ENCODE assay signal across 9 cellular contexts in the genomic region with DNA sequence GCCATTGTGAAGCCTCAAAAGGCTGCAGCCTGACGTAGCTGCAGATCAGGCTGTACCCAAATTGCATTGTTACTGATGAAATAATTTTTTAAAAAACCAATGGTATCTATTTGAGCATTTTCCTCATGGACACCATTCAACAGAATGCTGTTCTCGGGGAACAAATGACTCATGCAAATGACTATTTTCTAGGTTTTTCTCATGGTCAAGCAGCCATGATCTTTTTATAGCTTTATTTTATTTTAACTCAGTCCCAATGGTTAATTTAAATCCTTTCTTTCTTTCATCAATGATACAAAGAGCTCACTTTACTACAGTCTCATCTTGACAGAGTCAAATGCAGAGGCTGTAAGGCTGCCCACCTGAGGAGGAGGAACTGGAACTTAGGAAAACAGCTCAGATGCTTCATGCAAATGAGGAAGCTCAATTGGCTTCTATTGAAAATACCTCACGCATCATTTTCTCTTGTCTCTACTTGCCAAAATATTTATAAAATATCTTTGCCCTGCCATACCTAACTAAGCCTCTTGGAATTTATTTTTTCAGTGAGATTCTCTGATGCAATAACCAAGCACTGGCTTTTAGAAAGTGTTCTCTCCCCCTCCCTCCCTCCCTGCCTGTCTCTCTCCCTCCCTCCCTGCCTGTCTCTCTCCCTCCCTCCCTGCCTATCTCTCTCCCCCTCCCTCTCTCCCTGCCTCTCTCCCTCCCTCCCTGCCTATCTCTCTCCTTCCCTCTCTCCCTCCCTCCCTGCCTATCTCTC.
DNase-seq lines count a peak whose midpoint lies in the region; ATAC-seq and TF ChIP-seq lines count a peak whose summit lies in the region.
"Had no signal": no experiment of that assay in that cellular context is flagged by ENCODE, and none has a peak within 500 bp of the region (broad histone marks: within the 10 kb centered on the region; RNA-seq: fewer than 3 reads in every experiment).

No MANE protein-coding gene starts in this region.

- no peak overlapping the region for H3K4me3 Mint-ChIP-seq in activated naive CD8-positive, alpha-beta T cell treated with anti-CD3 and anti-CD28 coated beads for 36 hours
- H3K4me3 Mint-ChIP-seq: activated T-cell treated with anti-CD3 and anti-CD28 coated beads, Interleukin-2, amount 50 U/mL, for 4 hours had no signal

- POLR2A ChIA-PET in PC-3 (lab: Charles Lee; ENCODE audit: unreplicated experiment) = no interaction called here

- no TSS peak for BruUV-seq in PC-3 (replicated peaks; lab: Mats Ljungman, UMichigan)

- DNase-seq in choroid plexus epithelial cell (ENCODE audit: low read depth) (peak; percentile 81), ecto neural progenitor cell (ENCODE audit: low spot score) (no peak), inferior parietal cortex (ENCODE audit: extremely low spot score) (no peak), PC-3 (no peak)
- DNase-seq in activated naive CD8-positive, alpha-beta T cell treated with anti-CD3 and anti-CD28 coated beads for 36 hours = no peak
- DNase-seq: activated T-cell treated with anti-CD3 and anti-CD28 coated beads, Interleukin-2, amount 50 U/mL, for 4 hours had no signal

- H3K4me2 ChIP-seq in skeletal muscle satellite cell (ENCODE audit: low read length) (peak overlapping the region; percentile 60), PC-3 (ENCODE audit: low read length) (no peak overlapping the region)

- no peak overlapping the region for H3K9ac ChIP-seq in skeletal muscle satellite cell (ENCODE audit: low read depth, low read length)
- no peak overlapping the region for H3K9ac ChIP-seq in PC-3 (ENCODE audit: low read length)

- no peak overlapping the region for H3K27ac Mint-ChIP-seq in activated naive CD8-positive, alpha-beta T cell treated with anti-CD3 and anti-CD28 coated beads for 36 hours

- peaks cover 35% of the 10 kb centered on the region for H3K27me3 Mint-ChIP-seq in activated naive CD8-positive, alpha-beta T cell treated with anti-CD3 and anti-CD28 coated beads for 36 hours

- ATAC-seq in GM19351 (IDR thresholded peaks at IDR 0.05; ENCODE audit: unreplicated experiment) (peak; percentile 50), HG03066 (IDR thresholded peaks at IDR 0.05; ENCODE audit: low read depth, unreplicated experiment) (peak; percentile 67), PC-3 (no peak)
- ATAC-seq: activated T-cell treated with anti-CD3 and anti-CD28 coated beads, Interleukin-2, amount 50 U/mL, for 4 hours had no signal

- H3K36me3 ChIP-seq in skeletal muscle satellite cell (ENCODE audit: insufficient read depth, low read length) = no peaks in the 10 kb centered on the region
- H3K36me3 ChIP-seq in PC-3 (ENCODE audit: low read depth, low read length) = no peaks in the 10 kb centered on the region

- intact Hi-C loops in PC-3 (cut with micrococcal nuclease) = no loop called here

- H3K27ac ChIP-seq in PC-3 (ENCODE audit: low read length) = no peak overlapping the region

- H3K27me3 ChIP-seq in skeletal muscle satellite cell (ENCODE audit: control insufficient read depth, insufficient read depth, low read length) = no peaks in the 10 kb centered on the region
- no peaks in the 10 kb centered on the region for H3K27me3 ChIP-seq in PC-3 (ENCODE audit: low read length)

- H3F3A ChIP-seq in PC-3 (ENCODE audit: low read length, unreplicated experiment) = no peaks in the 10 kb centered on the region

- no peaks in the 10 kb centered on the region for H3K9me3 Mint-ChIP-seq in activated naive CD8-positive, alpha-beta T cell treated with anti-CD3 and anti-CD28 coated beads for 36 hours
- H3K9me3 Mint-ChIP-seq: activated T-cell treated with anti-CD3 and anti-CD28 coated beads, Interleukin-2, amount 50 U/mL, for 4 hours had no signal

- peaks cover 20% of the 10 kb centered on the region for H3K4me1 ChIP-seq in skeletal muscle satellite cell (ENCODE audit: control insufficient read depth, insufficient read depth, low read length)
- H3K4me1 ChIP-seq in PC-3 (ENCODE audit: insufficient read depth, low read length) = no peaks in the 10 kb centered on the region

- H3K9me3 ChIP-seq in skeletal muscle satellite cell (replicated peaks; ENCODE audit: low read length) = no peaks in the 10 kb centered on the region
- no peaks in the 10 kb centered on the region for H3K9me3 ChIP-seq in PC-3 (ENCODE audit: low read length)

- H3K36me3 Mint-ChIP-seq in activated naive CD8-positive, alpha-beta T cell treated with anti-CD3 and anti-CD28 coated beads for 36 hours = no peaks in the 10 kb centered on the region

- no peaks in the 10 kb centered on the region for H3K9me2 ChIP-seq in PC-3 (replicated peaks; ENCODE audit: low read length)

- H2AFZ ChIP-seq in PC-3 (ENCODE audit: low read length) = no peak overlapping the region

- no peak for TF ChIP-seq CTCF in choroid plexus epithelial cell (conservative IDR thresholded peaks at IDR 0.05; ENCODE audit: low read depth, low read length)
- TF ChIP-seq CTCF in PC-3 (conservative IDR thresholded peaks at IDR 0.05; ENCODE audit: low read depth, low read length) = no peak

- no peaks in the 10 kb centered on the region for H3K79me2 ChIP-seq in PC-3 (ENCODE audit: low read length)

- CTCF ChIA-PET in PC-3 (lab: Charles Lee) = no interaction called here

- no peaks in the 10 kb centered on the region for H4K20me1 ChIP-seq in PC-3 (ENCODE audit: low read length)

- no peaks in the 10 kb centered on the region for H3K4me1 Mint-ChIP-seq in activated naive CD8-positive, alpha-beta T cell treated with anti-CD3 and anti-CD28 coated beads for 36 hours

- H3K4me3 ChIP-seq in choroid plexus epithelial cell (ENCODE audit: low read depth, low read length) = no peak overlapping the region
- H3K4me3 ChIP-seq in skeletal muscle satellite cell (ENCODE audit: low read length) = no peak overlapping the region
- no peak overlapping the region for H3K4me3 ChIP-seq in PC-3 (ENCODE audit: low read length)
